10 cellular contexts compared by ENCODE assay signal in genomic region chr6:165571721-165572132, GRCh38.
DNase-seq lines count a peak whose midpoint lies in the region; ATAC-seq, FAIRE-seq and TF ChIP-seq lines count a peak whose summit lies in the region.
"Had no signal": no experiment of that assay in that cellular context is flagged by ENCODE, and none has a peak within 500 bp of the region (broad histone marks: within the 10 kb centered on the region; RNA-seq: fewer than 3 reads in every experiment).

No MANE protein-coding gene starts in this region.

- intact Hi-C loops in kidney (cut with DNase I): no loop called here

- H3K36me3 ChIP-seq in kidney (ENCODE audit: control insufficient read depth in 1 of 2, insufficient read depth in 2 of 2, low read length in 2 of 2): no peaks in the 10 kb centered on the region
- H3K36me3 ChIP-seq: prostate gland had no signal

- no peak overlapping the region for H3K27ac ChIP-seq in kidney (ENCODE audit: low read depth in 2 of 2, low read length in 2 of 2)
- H3K27ac ChIP-seq: prostate gland had no signal

- peak; percentile 71 for ATAC-seq in GM18870 (IDR thresholded peaks at IDR 0.05; ENCODE audit: unreplicated experiment)
- ATAC-seq in HG02610 (IDR thresholded peaks at IDR 0.05; ENCODE audit: unreplicated experiment): peak; percentile 72
- peak; percentile 79 for ATAC-seq in HG03558 (IDR thresholded peaks at IDR 0.05; ENCODE audit: extremely low read depth, unreplicated experiment)
- no peak for ATAC-seq in activated CD4-positive, CD25-positive, alpha-beta regulatory T cell treated with anti-CD3 and anti-CD28 coated beads, Interleukin-2, amount 50 U/mL, for 24 hours

- no peak overlapping the region for H3K9ac ChIP-seq in kidney (ENCODE audit: low read length in 2 of 2)

- H3K9me3 ChIP-seq in kidney (ENCODE audit: control insufficient read depth in 1 of 2, low read length in 2 of 2): no peaks in the 10 kb centered on the region
- H3K9me3 ChIP-seq: prostate gland had no signal

- no peak for TF ChIP-seq CTCF in kidney (IDR thresholded peaks at IDR 0.05; ENCODE audit: borderline replicate concordance, extremely low read depth, insufficient read depth)

- no peak overlapping the region for H3K4me3 ChIP-seq in kidney (ENCODE audit: low read length in 2 of 2)
- H3K4me3 ChIP-seq: prostate gland had no signal

- FAIRE-seq in kidney (lab: Jason Lieb, UNC): no peak

- DNase-seq in myocyte (ENCODE audit: low read depth) (peak; percentile 81), SW480 (ENCODE audit: low spot score) (no peak), kidney (no peak)
- no peak for DNase-seq in effector CD8-positive, alpha-beta T cell (lab: John Stamatoyannopoulos, UW)
- DNase-seq: NCI-H2171 treated with DMSO at 0.1 percent for 48 hours had no signal

- H3K4me1 ChIP-seq in kidney (ENCODE audit: control insufficient read depth in 1 of 2, insufficient read depth in 1 of 2, low read depth in 1 of 2, low read length in 2 of 2): peaks cover 4 to 8% of the 10 kb centered on the region in 2 donors
- H3K4me1 ChIP-seq: prostate gland had no signal

Comparison
In these comparisons a context has a peak if more than half of its experiments do, and no peak if none do; other contexts are left out.
1. ATAC-seq: peak in GM18870 (single experiment), HG02610 (single experiment) and HG03558 (single experiment); none in activated CD4-positive, CD25-positive, alpha-beta regulatory T cell treated with anti-CD3 and anti-CD28 coated beads, Interleukin-2, amount 50 U/mL, for 24 hours (0 of 2).